ENCODE assay signal across 12 cellular contexts in the genomic region with DNA sequence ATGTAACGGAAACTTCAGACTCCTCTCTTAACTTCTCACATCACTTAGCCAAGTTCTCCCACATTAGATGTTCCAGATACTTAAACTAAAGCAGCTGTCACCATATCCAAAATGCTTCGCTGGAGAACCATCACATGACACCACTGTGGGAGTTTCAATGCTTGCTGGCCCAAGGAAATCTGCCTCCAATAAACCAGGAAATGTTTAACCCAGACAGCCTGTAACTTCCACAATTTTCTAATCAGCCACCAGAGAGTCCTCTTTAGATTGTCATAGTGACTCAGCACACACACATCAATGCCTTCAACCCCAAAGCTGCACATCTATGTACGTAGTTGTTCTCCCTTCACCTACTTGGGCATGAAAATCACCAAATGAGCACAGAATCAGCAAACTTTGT.
DNase-seq lines count a peak whose midpoint lies in the region; ATAC-seq and TF ChIP-seq lines count a peak whose summit lies in the region.
"Had no signal": no experiment of that assay in that cellular context is flagged by ENCODE, and none has a peak within 500 bp of the region (broad histone marks: within the 10 kb centered on the region; RNA-seq: fewer than 3 reads in every experiment).

No MANE protein-coding gene starts in this region.

- CTCF ChIA-PET in A673 (lab: Charles Lee) = no interaction called here
- CTCF ChIA-PET in activated naive CD4-positive, alpha-beta T cell treated with anti-CD3 and anti-CD28 coated beads, Interleukin-2, amount 10 ng/mL, durations not matched to agents 7 days and 5 days (lab: Charles Lee) = no interaction called here

- H3K27me3 Mint-ChIP-seq in activated naive CD4-positive, alpha-beta T cell treated with anti-CD3 and anti-CD28 coated beads, Interleukin-2, amount 10 ng/mL, durations not matched to agents 7 days and 5 days = no peaks in the 10 kb centered on the region
- H3K27me3 Mint-ChIP-seq in activated T-helper 17 cell treated with anti-CD3 and anti-CD28 coated beads, Interleukin-2, amount 50 U/mL, for 72 hours = no peaks in the 10 kb centered on the region
- H3K27me3 Mint-ChIP-seq: activated naive CD8-positive, alpha-beta T cell treated with anti-CD3 and anti-CD28 coated beads, Interleukin-2, amount 10 ng/mL, durations not matched to agents 7 days and 5 days; CD4-positive, CD25-positive, alpha-beta regulatory T cell; IgD-negative memory B cell had no signal

- no peaks in the 10 kb centered on the region for H3K36me3 Mint-ChIP-seq in activated naive CD4-positive, alpha-beta T cell treated with anti-CD3 and anti-CD28 coated beads, Interleukin-2, amount 10 ng/mL, durations not matched to agents 7 days and 5 days
- H3K36me3 Mint-ChIP-seq in activated T-helper 17 cell treated with anti-CD3 and anti-CD28 coated beads, Interleukin-2, amount 50 U/mL, for 72 hours (ENCODE audit: low read depth) = no peaks in the 10 kb centered on the region
- H3K36me3 Mint-ChIP-seq: activated naive CD8-positive, alpha-beta T cell treated with anti-CD3 and anti-CD28 coated beads, Interleukin-2, amount 10 ng/mL, durations not matched to agents 7 days and 5 days; CD4-positive, CD25-positive, alpha-beta regulatory T cell; IgD-negative memory B cell had no signal

- peak; percentile 70 for ATAC-seq in left lung
- ATAC-seq in activated T-helper 17 cell treated with anti-CD3 and anti-CD28 coated beads, Interleukin-2, amount 50 U/mL, for 72 hours (replicated peaks) = no peak
- ATAC-seq in GM21528 (IDR thresholded peaks at IDR 0.05; ENCODE audit: low FRiP score, unreplicated experiment) = no peak

- WGBS in stomach, 5 donors = 75 to 88% (median 80%) methylated on average over 3 of the region's 3 CpGs

- peaks cover 3% of the 10 kb centered on the region for H3K9me3 Mint-ChIP-seq in activated naive CD4-positive, alpha-beta T cell treated with anti-CD3 and anti-CD28 coated beads, Interleukin-2, amount 10 ng/mL, durations not matched to agents 7 days and 5 days
- H3K9me3 Mint-ChIP-seq in activated T-helper 17 cell treated with anti-CD3 and anti-CD28 coated beads, Interleukin-2, amount 50 U/mL, for 72 hours = peaks cover 4% of the 10 kb centered on the region
- H3K9me3 Mint-ChIP-seq: activated naive CD8-positive, alpha-beta T cell treated with anti-CD3 and anti-CD28 coated beads, Interleukin-2, amount 10 ng/mL, durations not matched to agents 7 days and 5 days had no signal

- H3K9me3 ChIP-seq in A673 (ENCODE audit: low read depth, low read length, poor library complexity, severe bottlenecking) (no peaks in the 10 kb centered on the region), breast epithelium (no peaks in the 10 kb centered on the region), left lung (no peaks in the 10 kb centered on the region), stomach (no peaks in the 10 kb centered on the region)

- DNase-seq in A673 (ENCODE audit: low spot score) (peak; percentile 60), HuH-7 (ENCODE audit: low spot score) (peak; percentile 15), breast epithelium (ENCODE audit: low spot score in 2 of 2) (no peak), left lung (no peak), stomach (no peak)
- no peak for DNase-seq in activated naive CD4-positive, alpha-beta T cell treated with anti-CD3 and anti-CD28 coated beads, Interleukin-2, amount 10 ng/mL, durations not matched to agents 7 days and 5 days
- DNase-seq: activated naive CD8-positive, alpha-beta T cell treated with anti-CD3 and anti-CD28 coated beads, Interleukin-2, amount 10 ng/mL, durations not matched to agents 7 days and 5 days; CD4-positive, CD25-positive, alpha-beta regulatory T cell; T-helper 1 cell had no signal

- intact Hi-C loops in A673 (cut with micrococcal nuclease; ENCODE audit: unreplicated experiment) = no loop called here
- intact Hi-C loops in breast epithelium (cut with DNase I; ENCODE audit: low total_unique reads) = no loop called here
- intact Hi-C loops in left lung (cut with DNase I) = no loop called here
- intact Hi-C loops in stomach (cut with DNase I; ENCODE audit: low total_unique reads) = no loop called here

- peaks cover 49% of the 10 kb centered on the region for H3K4me1 ChIP-seq in A673 (ENCODE audit: insufficient read depth, low read length, poor library complexity, severe bottlenecking)
- no peaks in the 10 kb centered on the region for H3K4me1 ChIP-seq in breast epithelium
- H3K4me1 ChIP-seq in left lung = no peaks in the 10 kb centered on the region
- peaks cover 0 to 7% (median 5%) of the 10 kb centered on the region in 4 donors for H3K4me1 ChIP-seq in stomach

- no peak for TF ChIP-seq EP300 in stomach (IDR thresholded peaks at IDR 0.05)

- no peak overlapping the region for H3K4me3 Mint-ChIP-seq in activated naive CD4-positive, alpha-beta T cell treated with anti-CD3 and anti-CD28 coated beads, Interleukin-2, amount 10 ng/mL, durations not matched to agents 7 days and 5 days
- no peak overlapping the region for H3K4me3 Mint-ChIP-seq in activated T-helper 17 cell treated with anti-CD3 and anti-CD28 coated beads, Interleukin-2, amount 50 U/mL, for 72 hours
- H3K4me3 Mint-ChIP-seq: activated naive CD8-positive, alpha-beta T cell treated with anti-CD3 and anti-CD28 coated beads, Interleukin-2, amount 10 ng/mL, durations not matched to agents 7 days and 5 days; CD4-positive, CD25-positive, alpha-beta regulatory T cell; IgD-negative memory B cell had no signal

- no peak for TF ChIP-seq CTCF in A673 (conservative IDR thresholded peaks at IDR 0.05; ENCODE audit: low read depth, low read length)
- TF ChIP-seq CTCF in breast epithelium (IDR thresholded peaks at IDR 0.05) = no peak
- TF ChIP-seq CTCF in left lung (IDR thresholded peaks at IDR 0.05) = no peak
- no peak for TF ChIP-seq CTCF in stomach (IDR thresholded peaks at IDR 0.05)

- no peak overlapping the region for H3K27ac Mint-ChIP-seq in activated naive CD4-positive, alpha-beta T cell treated with anti-CD3 and anti-CD28 coated beads, Interleukin-2, amount 10 ng/mL, durations not matched to agents 7 days and 5 days
- H3K27ac Mint-ChIP-seq in activated T-helper 17 cell treated with anti-CD3 and anti-CD28 coated beads, Interleukin-2, amount 50 U/mL, for 72 hours = no peak overlapping the region
- H3K27ac Mint-ChIP-seq: activated naive CD8-positive, alpha-beta T cell treated with anti-CD3 and anti-CD28 coated beads, Interleukin-2, amount 10 ng/mL, durations not matched to agents 7 days and 5 days; CD4-positive, CD25-positive, alpha-beta regulatory T cell; IgD-negative memory B cell had no signal

- H3K4me1 Mint-ChIP-seq in activated naive CD4-positive, alpha-beta T cell treated with anti-CD3 and anti-CD28 coated beads, Interleukin-2, amount 10 ng/mL, durations not matched to agents 7 days and 5 days = no peaks in the 10 kb centered on the region
- H3K4me1 Mint-ChIP-seq in activated T-helper 17 cell treated with anti-CD3 and anti-CD28 coated beads, Interleukin-2, amount 50 U/mL, for 72 hours = no peaks in the 10 kb centered on the region
- H3K4me1 Mint-ChIP-seq: activated naive CD8-positive, alpha-beta T cell treated with anti-CD3 and anti-CD28 coated beads, Interleukin-2, amount 10 ng/mL, durations not matched to agents 7 days and 5 days; CD4-positive, CD25-positive, alpha-beta regulatory T cell; IgD-negative memory B cell had no signal

- POLR2A ChIA-PET in A673 (lab: Charles Lee; ENCODE audit: low non-redundant PET) = no interaction called here

- H3K27ac ChIP-seq in A673 (ENCODE audit: low read depth, low read length, poor library complexity, severe bottlenecking) (peak overlapping the region; percentile 56), breast epithelium (peak overlapping the region; percentile 25 to 75), left lung (peak overlapping the region; percentile 6 to 41), stomach (peak overlapping the region in 2 of 5 donors; percentile 48 to 59)

- no TSS peak for BruUV-seq in A673 (replicated peaks; lab: Mats Ljungman, UMichigan)

- TF ChIP-seq POLR2A in breast epithelium (IDR thresholded peaks at IDR 0.05) (no peak), stomach (IDR thresholded peaks at IDR 0.05) (no peak)

- H3K4me3 ChIP-seq in A673 (ENCODE audit: low read depth, low read length, poor library complexity, severe bottlenecking) (no peak overlapping the region), breast epithelium (no peak overlapping the region), left lung (no peak overlapping the region), stomach (no peak overlapping the region)

- no peaks in the 10 kb centered on the region for H3K36me3 ChIP-seq in A673 (ENCODE audit: insufficient read depth, low read length, poor library complexity, severe bottlenecking)
- H3K36me3 ChIP-seq in breast epithelium = no peaks in the 10 kb centered on the region
- H3K36me3 ChIP-seq in left lung = no peaks in the 10 kb centered on the region
- H3K36me3 ChIP-seq in stomach = no peaks in the 10 kb centered on the region

- H3K27me3 ChIP-seq in A673 (replicated peaks; ENCODE audit: insufficient read depth, low read depth, low read length, poor library complexity) = no peaks in the 10 kb centered on the region
- H3K27me3 ChIP-seq in breast epithelium = no peaks in the 10 kb centered on the region
- H3K27me3 ChIP-seq in left lung = no peaks in the 10 kb centered on the region
- no peaks in the 10 kb centered on the region for H3K27me3 ChIP-seq in stomach

Comparison
In these comparisons a context has a peak if more than half of its experiments do, and no peak if none do; other contexts are left out.
1. DNase-seq: peak in A673 (single experiment) and HuH-7 (single experiment); none in breast epithelium (0 of 2), left lung (0 of 2), activated naive CD4-positive, alpha-beta T cell treated with anti-CD3 and anti-CD28 coated beads, Interleukin-2, amount 10 ng/mL, durations not matched to agents 7 days and 5 days (single experiment) and stomach (single experiment).